Comparison of ENCODE assay signal across 28 cellular contexts in genomic region chr5:35294017-35294416, GRCh38.
"Had no signal": no experiment of that assay in that cellular context is flagged by ENCODE, and none has a peak within 500 bp of the region (broad histone marks: within the 10 kb centered on the region; RNA-seq: fewer than 3 reads in every experiment).

No MANE protein-coding gene starts in this region.

- H3K36me3 Mint-ChIP-seq: stimulated activated effector memory CD8-positive, alpha-beta T cell treated with anti-CD3 and anti-CD28 coated beads, Interleukin-12 subunit alpha, Interleukin-12 subunit beta, amount 100 ng/mL, for 72 hours; stimulated activated memory B cell treated with anti-CD40 and anti-IgM and Interleukin-4, amounts not matched to agents 10 μg/mL and 1 μg/mL and 100 μg/mL, for 72 hours; stimulated activated naive B cell treated with anti-CD40 and anti-IgM and Interleukin-4, amounts not matched to agents 10 μg/mL and 1 μg/mL and 100 μg/mL, for 72 hours; type B pancreatic cell had no signal

- ATAC-seq: stimulated activated effector memory CD8-positive, alpha-beta T cell treated with anti-CD3 and anti-CD28 coated beads, Interleukin-12 subunit alpha, Interleukin-12 subunit beta, amount 100 ng/mL, for 72 hours; stimulated activated memory B cell treated with anti-CD40 and anti-IgM and Interleukin-4, amounts not matched to agents 10 μg/mL and 1 μg/mL and 100 μg/mL, for 72 hours; stimulated activated naive B cell treated with anti-CD40 and anti-IgM and Interleukin-4, amounts not matched to agents 10 μg/mL and 1 μg/mL and 100 μg/mL, for 72 hours; stimulated activated naive CD8-positive, alpha-beta T cell treated with anti-CD3 and anti-CD28 coated beads, Interleukin-15, amount 100 ng/mL, for 72 hours; stimulated activated naive CD8-positive, alpha-beta T cell treated with anti-CD3 and anti-CD28 coated beads, Interleukin-15, Interleukin-2, amounts not matched to agents 100 U/mL and 50 U/mL, for 24 hours; upper lobe of right lung had no signal

- H3K27me3 Mint-ChIP-seq: stimulated activated memory B cell treated with anti-CD40 and anti-IgM and Interleukin-4, amounts not matched to agents 10 μg/mL and 1 μg/mL and 100 μg/mL, for 72 hours; type B pancreatic cell had no signal

- H3K4me3 ChIP-seq: stomach, suprapubic skin, testis, thoracic aorta, thyroid gland, tibial artery, tibial nerve, transverse colon, upper lobe of left lung, upper lobe of right lung, uterus, vagina had no signal

- H3K4me1 Mint-ChIP-seq: stimulated activated effector memory CD8-positive, alpha-beta T cell treated with anti-CD3 and anti-CD28 coated beads, Interleukin-12 subunit alpha, Interleukin-12 subunit beta, amount 100 ng/mL, for 72 hours; stimulated activated memory B cell treated with anti-CD40 and anti-IgM and Interleukin-4, amounts not matched to agents 10 μg/mL and 1 μg/mL and 100 μg/mL, for 72 hours; stimulated activated naive B cell treated with anti-CD40 and anti-IgM and Interleukin-4, amounts not matched to agents 10 μg/mL and 1 μg/mL and 100 μg/mL, for 72 hours; stimulated activated naive CD8-positive, alpha-beta T cell treated with anti-CD3 and anti-CD28 coated beads, Interleukin-15, amount 100 ng/mL, for 72 hours had no signal

- H3K27ac ChIP-seq: stomach, suprapubic skin, testis, thoracic aorta, thyroid gland, tibial artery, tibial nerve, transverse colon, upper lobe of left lung, upper lobe of right lung, uterus, vagina had no signal

- H3K9me3 ChIP-seq: stomach, suprapubic skin, testis, thoracic aorta, thyroid gland, tibial artery, upper lobe of left lung, upper lobe of right lung, uterus, vagina had no signal

- H3K27ac Mint-ChIP-seq: stimulated activated effector memory CD8-positive, alpha-beta T cell treated with anti-CD3 and anti-CD28 coated beads, Interleukin-12 subunit alpha, Interleukin-12 subunit beta, amount 100 ng/mL, for 72 hours; stimulated activated memory B cell treated with anti-CD40 and anti-IgM and Interleukin-4, amounts not matched to agents 10 μg/mL and 1 μg/mL and 100 μg/mL, for 72 hours; stimulated activated naive B cell treated with anti-CD40 and anti-IgM and Interleukin-4, amounts not matched to agents 10 μg/mL and 1 μg/mL and 100 μg/mL, for 72 hours; stimulated activated naive CD8-positive, alpha-beta T cell treated with anti-CD3 and anti-CD28 coated beads, Interleukin-15, amount 100 ng/mL, for 72 hours; stimulated activated naive CD8-positive, alpha-beta T cell treated with anti-CD3 and anti-CD28 coated beads, Interleukin-15, Interleukin-2, amounts not matched to agents 100 ng/mL and 50 ng/mL, for 24 hours; type B pancreatic cell had no signal

- H3K4me1 ChIP-seq: stomach, suprapubic skin, testis, thyroid gland, tibial artery, tibial nerve, transverse colon, upper lobe of left lung, upper lobe of right lung, uterus, vagina had no signal

- DNase-seq: stimulated activated CD4-positive, alpha-beta T cell treated with anti-CD3 and anti-CD28 coated beads, Interleukin-2, amount 100 ng/mL, for 48 hours; stimulated activated CD4-positive, alpha-beta T cell treated with anti-CD3 and anti-CD28 coated beads, Interleukin-4, amount 100 ng/mL, for 1 hour; stimulated activated CD4-positive, alpha-beta T cell treated with anti-CD3 and anti-CD28 coated beads, Interleukin-4, amount 100 ng/mL, for 24 hours; stimulated activated CD4-positive, alpha-beta T cell treated with anti-CD3 and anti-CD28 coated beads, Interleukin-4, amount 100 ng/mL, for 4 hours; stimulated activated CD8-positive, alpha-beta memory T cell treated with anti-CD3 and anti-CD28 coated beads, Interleukin-4, amount 100 ng/mL, for 48 hours; stimulated activated naive B cell treated with anti-CD40 and anti-IgM and Interleukin-4, amounts not matched to agents 10 μg/mL and 1 μg/mL and 100 μg/mL, for 72 hours; stimulated activated naive CD4-positive, alpha-beta T cell; stimulated activated naive CD4-positive, alpha-beta T cell treated with Interleukin-2 at 50 U/mL for 16 hours; stimulated activated naive CD8-positive, alpha-beta T cell treated with anti-CD3 and anti-CD28 coated beads, Interleukin-15, amount 100 ng/mL, for 72 hours; stimulated activated naive CD8-positive, alpha-beta T cell treated with anti-CD3 and anti-CD28 coated beads, Interleukin-15, Interleukin-2, amounts not matched to agents 100 U/mL and 50 U/mL, for 24 hours; stomach; substantia nigra; testis; thyroid gland; tibial artery; transverse colon; trophoblast cell; upper lobe of left lung; upper lobe of right lung; uterus had no signal

- H3K27me3 ChIP-seq: stomach, suprapubic skin, testis, thyroid gland, tibial artery, tibial nerve, transverse colon, upper lobe of left lung, upper lobe of right lung, uterus, vagina had no signal

- H3K4me3 Mint-ChIP-seq: stimulated activated effector memory CD8-positive, alpha-beta T cell treated with anti-CD3 and anti-CD28 coated beads, Interleukin-12 subunit alpha, Interleukin-12 subunit beta, amount 100 ng/mL, for 72 hours; stimulated activated memory B cell treated with anti-CD40 and anti-IgM and Interleukin-4, amounts not matched to agents 10 μg/mL and 1 μg/mL and 100 μg/mL, for 72 hours; stimulated activated naive B cell treated with anti-CD40 and anti-IgM and Interleukin-4, amounts not matched to agents 10 μg/mL and 1 μg/mL and 100 μg/mL, for 72 hours; stimulated activated naive CD8-positive, alpha-beta T cell treated with anti-CD3 and anti-CD28 coated beads, Interleukin-15, amount 100 ng/mL, for 72 hours; stimulated activated naive CD8-positive, alpha-beta T cell treated with anti-CD3 and anti-CD28 coated beads, Interleukin-15, Interleukin-2, amounts not matched to agents 100 ng/mL and 50 ng/mL, for 24 hours; type B pancreatic cell had no signal

- H3K36me3 ChIP-seq: stomach, suprapubic skin, thoracic aorta, thyroid gland, tibial artery, tibial nerve, transverse colon, upper lobe of left lung, upper lobe of right lung, uterus, vagina had no signal
